ENCODE assay signal across 8 cellular contexts in genomic region chr3:151468284-151468917, GRCh38. TPM values are rescaled to one million over a fixed set of nuclear protein-coding genes. Genes with fewer than 3 reads are reported as not detected.
A peak's percentile ranks its signal among the peaks of the same experiment; 100 is the strongest.
DNase-seq lines count a peak whose midpoint lies in the region; ATAC-seq, FAIRE-seq and TF ChIP-seq lines count a peak whose summit lies in the region.

No MANE protein-coding gene starts in this region.

- H3K9ac ChIP-seq in keratinocyte (ENCODE audit: control insufficient read depth, extremely low read depth, insufficient read depth, low read length), result no peak overlapping the region

- H3K36me3 ChIP-seq in keratinocyte (ENCODE audit: control insufficient read depth in 2 of 2, extremely low read depth in 1 of 2, insufficient read depth in 2 of 2, low read length in 2 of 2), result no peaks in the 10 kb centered on the region

- no peaks in the 10 kb centered on the region for H3K4me1 ChIP-seq in keratinocyte (ENCODE audit: control insufficient read depth, extremely low read depth, insufficient read depth, low read length)

- no peaks in the 10 kb centered on the region for H3K27me3 ChIP-seq in keratinocyte (ENCODE audit: control insufficient read depth, extremely low read depth, insufficient read depth, low read length)

- TF ChIP-seq CTCF in brain (conservative IDR thresholded peaks at IDR 0.05) (peak; percentile 55 to 77), keratinocyte (optimal IDR thresholded peaks at IDR 0.05 in 1 of 3, IDR thresholded peaks at IDR 0.05 in 1 of 3, conservative IDR thresholded peaks at IDR 0.05 in 1 of 3; ENCODE audit: extremely low read depth in 1 of 3, insufficient read depth in 2 of 3, low read length in 3 of 3) (peak; percentile 73 to 91 (median 83))

- no peaks in the 10 kb centered on the region for H3K79me2 ChIP-seq in keratinocyte (ENCODE audit: control insufficient read depth, insufficient read depth, low read length)

- H3K27ac Mint-ChIP-seq in brain, result no peak overlapping the region
- no peak overlapping the region for H3K27ac Mint-ChIP-seq in stimulated activated naive B cell treated with anti-CD40 and anti-IgM and Interleukin-4, amounts not matched to agents 10 μg/mL and 1 μg/mL and 100 μg/mL, for 72 hours

- no peaks in the 10 kb centered on the region for H4K20me1 ChIP-seq in keratinocyte (ENCODE audit: control insufficient read depth, extremely low read depth, insufficient read depth, low read length)

- peaks cover 0 to 3% (median 0%) of the 10 kb centered on the region in 5 experiments for H3K9me3 Mint-ChIP-seq in brain
- H3K9me3 Mint-ChIP-seq in stimulated activated naive B cell treated with anti-CD40 and anti-IgM and Interleukin-4, amounts not matched to agents 10 μg/mL and 1 μg/mL and 100 μg/mL, for 72 hours, result no peaks in the 10 kb centered on the region

- DNase-seq in EH (ENCODE audit: low read depth), result peak; percentile 66
- peak; percentile 72 for DNase-seq in LoVo (ENCODE audit: low spot score)
- DNase-seq in RPMI7951 (ENCODE audit: low read depth), result peak; percentile 64
- DNase-seq in keratinocyte (ENCODE audit: low read depth, low spot score), result no peak
- peak; percentile 17 for DNase-seq in stimulated activated naive B cell treated with anti-CD40 and anti-IgM and Interleukin-4, amounts not matched to agents 10 μg/mL and 1 μg/mL and 100 μg/mL, for 72 hours

- H3K4me3 Mint-ChIP-seq in brain, result no peak overlapping the region
- no peak overlapping the region for H3K4me3 Mint-ChIP-seq in stimulated activated naive B cell treated with anti-CD40 and anti-IgM and Interleukin-4, amounts not matched to agents 10 μg/mL and 1 μg/mL and 100 μg/mL, for 72 hours

- H2AFZ ChIP-seq in keratinocyte (ENCODE audit: control insufficient read depth, low read length), result no peak overlapping the region

- FAIRE-seq in keratinocyte (lab: Jason Lieb, UNC), result peak; percentile 63

- H3K27me3 Mint-ChIP-seq in brain, result no peaks in the 10 kb centered on the region
- H3K27me3 Mint-ChIP-seq in stimulated activated naive B cell treated with anti-CD40 and anti-IgM and Interleukin-4, amounts not matched to agents 10 μg/mL and 1 μg/mL and 100 μg/mL, for 72 hours, result peaks cover 0 to 4% of the 10 kb centered on the region in 2 donors

- H3K36me3 Mint-ChIP-seq in brain, result no peaks in the 10 kb centered on the region
- no peaks in the 10 kb centered on the region for H3K36me3 Mint-ChIP-seq in stimulated activated naive B cell treated with anti-CD40 and anti-IgM and Interleukin-4, amounts not matched to agents 10 μg/mL and 1 μg/mL and 100 μg/mL, for 72 hours

- no peak overlapping the region for H3K27ac ChIP-seq in keratinocyte (ENCODE audit: control insufficient read depth, insufficient read depth, low read length)

- no peak overlapping the region for H3K4me3 ChIP-seq in keratinocyte (ENCODE audit: control insufficient read depth in 2 of 3, extremely low read depth in 1 of 3, insufficient read depth in 2 of 3, low read depth in 1 of 3, low read length in 3 of 3)

- dilution Hi-C loops in keratinocyte (cut with MboI; ENCODE audit: extremely low pct_ligation_motif_present, low sequenced_read_pairs), result no loop called here

- H3K4me2 ChIP-seq in keratinocyte (ENCODE audit: control insufficient read depth, extremely low read depth, insufficient read depth, low read depth, low read length), result no peak overlapping the region

- H3K9me3 ChIP-seq in keratinocyte (ENCODE audit: control insufficient read depth, low read depth, low read length), result no peaks in the 10 kb centered on the region

- ATAC-seq in GM21529 (IDR thresholded peaks at IDR 0.05; ENCODE audit: unreplicated experiment) (peak; percentile 79), HG03108 (IDR thresholded peaks at IDR 0.05; ENCODE audit: unreplicated experiment) (no peak)
- ATAC-seq in stimulated activated naive B cell treated with anti-CD40 and anti-IgM and Interleukin-4, amounts not matched to agents 10 μg/mL and 1 μg/mL and 100 μg/mL, for 72 hours (replicated peaks), result peak; percentile 55 to 64

- H3K4me1 Mint-ChIP-seq in brain, result no peaks in the 10 kb centered on the region
- H3K4me1 Mint-ChIP-seq in stimulated activated naive B cell treated with anti-CD40 and anti-IgM and Interleukin-4, amounts not matched to agents 10 μg/mL and 1 μg/mL and 100 μg/mL, for 72 hours, result peaks cover 6 to 11% of the 10 kb centered on the region in 2 donors

- no peaks in the 10 kb centered on the region for H3K9me1 ChIP-seq in keratinocyte (ENCODE audit: control insufficient read depth, extremely low read depth, insufficient read depth, low read length)

RNA-seq across cellular contexts. Expression of gene IGSF10, which starts 7.5 kb away (rescaled TPM):
- total RNA-seq in RPMI7951 (2014; rRNA removed; shearing (Covaris generic)), result 0.36 and 0.59 TPM in 2 replicates
- polyA plus RNA-seq in brain (ENCODE audit: insufficient read depth, low read depth, low replicate concordance) (10.2 TPM), keratinocyte (under 0.01 to 0.01 TPM (median 0.01 TPM) in 3 replicates)
- polyA plus RNA-seq in keratinocyte (2011; ENCODE audit: low read depth), result not detected
- polyA plus RNA-seq in keratinocyte (2011; cell fraction: cytosol; rRNA removed), result not detected in 2 replicates
- 0.05 and 0.06 TPM in 2 replicates for polyA plus RNA-seq in keratinocyte (2011; cell fraction: nucleus; rRNA removed)
- polyA plus RNA-seq in keratinocyte (2012; ENCODE audit: low replicate concordance), result 0.01 TPM in 1 of 2 replicates, not detected in the other
- polyA minus RNA-seq in keratinocyte, result under 0.01 to 0.03 TPM in 2 of 3 replicates, not detected in the other
- not detected for polyA minus RNA-seq in keratinocyte (2011; cell fraction: cytosol; rRNA and poly(A)+ RNA removed)
- not detected in 2 replicates for polyA minus RNA-seq in keratinocyte (2011; cell fraction: nucleus; rRNA and poly(A)+ RNA removed)

Comparison
In these comparisons a context has a peak if more than half of its experiments do, and no peak if none do; other contexts are left out.
1. RNA of gene IGSF10, which starts 7.5 kb away (polyA plus RNA-seq): 10.2 TPM in brain (single experiment); under 0.01 to 0.06 TPM in keratinocyte; every median in the first group is over 10 times any median in the second.